Comparison of ENCODE assay signal across 1 cellular context in genomic region chr9:38390442-38390841, GRCh38.
TF ChIP-seq lines count a peak whose summit lies in the region.

No MANE protein-coding gene starts in this region.

TF ChIP-seq in K562, 482 proteins besides CTCF, POLR2A, EP300 and RAD21 (continued from another document and continues in another):
- TF ChIP-seq MLX (CRISPR knock-in tag; conservative IDR thresholded peaks at IDR 0.05) (no peak), ZKSCAN1 (IDR thresholded peaks at IDR 0.05; ENCODE audit: low read depth, low read length) (no peak), CREB1 (IDR thresholded peaks at IDR 0.05) (no peak), CREB1 (CRISPR knock-in tag; IDR thresholded peaks at IDR 0.05) (no peak), TFAM (CRISPR knock-in tag; conservative IDR thresholded peaks at IDR 0.05) (no peak), GATAD2B (IDR thresholded peaks at IDR 0.05; ENCODE audit: borderline replicate concordance) (no peak), ZNF324 (CRISPR knock-in tag; IDR thresholded peaks at IDR 0.05) (no peak), THRA (IDR thresholded peaks at IDR 0.05) (no peak), FOXP1 (CRISPR knock-in tag; IDR thresholded peaks at IDR 0.05) (no peak), PHF21A (IDR thresholded peaks at IDR 0.05; ENCODE audit: borderline replicate concordance, low read depth) (no peak), SPI1 (IDR thresholded peaks at IDR 0.05; ENCODE audit: borderline replicate concordance, low read depth, low read length) (peak; percentile 98), DIDO1 (tag; IDR thresholded peaks at IDR 0.05; ENCODE audit: low read depth) (0 out of 2 replicates have a peak, but pooled peaks have one; percentile 28), HNRNPH1 (optimal IDR thresholded peaks at IDR 0.05; ENCODE audit: low read depth, low read length) (no peak), RBFOX2 (IDR thresholded peaks at IDR 0.05; ENCODE audit: low read depth, low read length) (no peak), POLR3G (IDR thresholded peaks at IDR 0.05; ENCODE audit: extremely low read depth, insufficient read length, insufficient replicate concordance) (no peak), SOX6 (IDR thresholded peaks at IDR 0.05) (peak; percentile 77), MYNN (IDR thresholded peaks at IDR 0.05) (no peak), MYNN (CRISPR knock-in tag; IDR thresholded peaks at IDR 0.05) (no peak), MCM3 (IDR thresholded peaks at IDR 0.05) (no peak), HIVEP1 (CRISPR knock-in tag; IDR thresholded peaks at IDR 0.05) (0 out of 2 replicates have a peak, but pooled peaks have one; percentile 16), E2F6 (IDR thresholded peaks at IDR 0.05; ENCODE audit: borderline replicate concordance in 1 of 2, extremely low read depth in 1 of 2, insufficient read depth in 1 of 2, insufficient read length in 1 of 2, low read depth in 1 of 2, low read length in 1 of 2, poor library complexity in 1 of 2, severe bottlenecking in 1 of 2) (no peak), TSHZ1 (CRISPR knock-in tag; IDR thresholded peaks at IDR 0.05) (no peak), FOXK2 (conservative IDR thresholded peaks at IDR 0.05 in 1 of 2, IDR thresholded peaks at IDR 0.05 in 1 of 2; ENCODE audit: low read depth in 2 of 2) (no peak), MEF2D (tag; conservative IDR thresholded peaks at IDR 0.05; ENCODE audit: low read depth) (no peak), ZNF41 (CRISPR knock-in tag; conservative IDR thresholded peaks at IDR 0.05) (no peak), FOXM1 (IDR thresholded peaks at IDR 0.05; ENCODE audit: low read depth) (0 out of 2 replicates have a peak, but pooled peaks have one; percentile 37), FOXM1 (CRISPR knock-in tag; IDR thresholded peaks at IDR 0.05; ENCODE audit: low read depth) (no peak), HMGN3 (IDR thresholded peaks at IDR 0.05; ENCODE audit: borderline replicate concordance, extremely low read depth, insufficient read length, low read depth, low read length) (no peak), ZNF174 (CRISPR knock-in tag; IDR thresholded peaks at IDR 0.05) (no peak), ZNF395 (CRISPR knock-in tag; IDR thresholded peaks at IDR 0.05) (no peak), ZNF639 (CRISPR knock-in tag; conservative IDR thresholded peaks at IDR 0.05 in 1 of 2, IDR thresholded peaks at IDR 0.05 in 1 of 2) (peak in 1 of 2 experiments; percentile 48; a peak in 1 of 4 replicates), CLOCK (CRISPR knock-in tag; IDR thresholded peaks at IDR 0.05; ENCODE audit: borderline replicate concordance) (no peak), ZKSCAN3 (CRISPR knock-in tag; IDR thresholded peaks at IDR 0.05) (no peak), RBM15 (IDR thresholded peaks at IDR 0.05; ENCODE audit: insufficient read depth, low read length) (no peak), HMGXB4 (CRISPR knock-in tag; IDR thresholded peaks at IDR 0.05) (no peak), ZNF318 (IDR thresholded peaks at IDR 0.05; ENCODE audit: borderline replicate concordance in 1 of 2, low read depth in 1 of 2) (no peak), ZNF589 (CRISPR knock-in tag; IDR thresholded peaks at IDR 0.05; ENCODE audit: low read depth) (peak; percentile 21; the same call in 1 of the 2 replicates), CHD4 (IDR thresholded peaks at IDR 0.05; ENCODE audit: insufficient read depth, insufficient replicate concordance, low read depth, low read length, poor library complexity, severe bottlenecking) (no peak), ZNF707 (CRISPR knock-in tag; conservative IDR thresholded peaks at IDR 0.05) (no peak)
